Comparison of ENCODE assay signal across 9 cellular contexts in genomic region chr6:62286470-62286843, GRCh38. TPM values are rescaled to one million over a fixed set of nuclear protein-coding genes. Genes with fewer than 3 reads are reported as not detected.
A peak's percentile ranks its signal among the peaks of the same experiment; 100 is the strongest.
DNase-seq lines count a peak whose midpoint lies in the region; ATAC-seq and TF ChIP-seq lines count a peak whose summit lies in the region.
"Had no signal": no experiment of that assay in that cellular context is flagged by ENCODE, and none has a peak within 500 bp of the region (broad histone marks: within the 10 kb centered on the region; RNA-seq: fewer than 3 reads in every experiment).

No MANE protein-coding gene starts in this region.

- H3K36me3 ChIP-seq in spleen: no peaks in the 10 kb centered on the region

- H3K4me3 ChIP-seq in epithelial cell of proximal tubule (ENCODE audit: low read depth, low read length) (peak overlapping the region; percentile 51), spleen (peak overlapping the region; percentile 41 to 85 (median 60))

- H3K4me1 ChIP-seq in spleen: peaks cover 0 to 41% (median 16%) of the 10 kb centered on the region in 6 donors

- H3K27me3 ChIP-seq in spleen (replicated peaks in 1 of 7): peaks cover 0 to 21% (median 0%) of the 10 kb centered on the region in 7 donors

- intact Hi-C loops in spleen (cut with DNase I; ENCODE audit: low total_unique reads) (loop anchor here (10.0 kb wide), 1 partner anchor 482 kb away; no protein-coding TSS in a partner anchor), Right ventricle myocardium inferior (cut with DNase I) (no loop called here)

- peak overlapping the region in 5 of 8 donors; percentile 67 to 86 (median 81) for H3K27ac ChIP-seq in spleen

- H3K9me3 ChIP-seq in spleen: no peaks in the 10 kb centered on the region

- DNase-seq in epithelial cell of proximal tubule (ENCODE audit: low read depth): no peak
- DNase-seq in spleen: no peak
- DNase-seq in hepatic stellate cell (ENCODE audit: low spot score): no peak
- DNase-seq in EL: no peak
- DNase-seq in NCI-H82 (lab: John Stamatoyannopoulos, UW): no peak
- no peak for DNase-seq in Right ventricle myocardium inferior (ENCODE audit: missing footprints)
- DNase-seq: HCEC 1CT had no signal

- peak; percentile 9 for ATAC-seq in GM19452 (IDR thresholded peaks at IDR 0.05; ENCODE audit: unreplicated experiment)
- peak; percentile 10 for ATAC-seq in HG03135 (IDR thresholded peaks at IDR 0.05; ENCODE audit: unreplicated experiment)
- ATAC-seq in Right ventricle myocardium inferior: no peak

- TF ChIP-seq POLR2A in spleen (IDR thresholded peaks at IDR 0.05): no peak

- WGBS in spleen, 5 donors: 1 to 3% (median 3%) methylated on average over 13 of the region's 13 CpGs

- TF ChIP-seq CTCF in epithelial cell of proximal tubule (conservative IDR thresholded peaks at IDR 0.05; ENCODE audit: low read depth, low read length): no peak
- no peak for TF ChIP-seq CTCF in spleen (IDR thresholded peaks at IDR 0.05 in 8 of 11, conservative IDR thresholded peaks at IDR 0.05 in 3 of 11)

RNA-seq across cellular contexts. Expression of gene KHDRBS2, which starts 0.4 kb away (rescaled TPM):
- total RNA-seq in epithelial cell of proximal tubule: 0.22 TPM in 1 of 2 replicates, not detected in the other
- 10 to 100 TPM in 1 of 7 donors, 1 to 10 TPM in 6; 3.1 to 11.7 (median 4.9) TPM for total RNA-seq in spleen
- polyA plus RNA-seq in spleen: 1 to 10 TPM; 1.0 to 1.5 (median 1.3) TPM
- total RNA-seq in Right ventricle myocardium inferior: not detected
